Comparison of ENCODE assay signal across 8 cellular contexts in the genomic region with DNA sequence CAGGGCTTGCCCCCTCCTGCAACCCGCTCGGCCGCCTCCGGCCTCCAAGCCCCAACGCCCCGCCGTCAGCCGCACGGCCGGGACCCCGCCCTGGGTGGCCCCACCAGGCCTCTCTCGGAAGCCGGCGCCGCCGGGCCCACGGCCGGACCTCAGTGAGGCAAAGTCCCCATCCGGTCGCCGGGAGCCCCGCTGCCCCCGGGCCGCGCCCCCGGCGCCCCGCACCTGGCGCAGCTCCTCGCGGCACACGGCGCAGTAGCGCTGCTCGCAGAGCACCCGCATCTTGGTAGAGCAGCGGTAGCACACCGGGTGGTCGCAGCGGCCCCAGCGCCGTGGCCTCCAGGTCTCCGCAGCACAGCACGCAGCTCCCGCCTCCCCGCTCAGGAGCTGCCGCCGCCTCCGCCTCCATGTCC. TPM values are rescaled to one million over a fixed set of nuclear protein-coding genes. Genes with fewer than 3 reads are reported as not detected.
A peak's percentile ranks its signal among the peaks of the same experiment; 100 is the strongest.
DNase-seq lines count a peak whose midpoint lies in the region; ATAC-seq and TF ChIP-seq lines count a peak whose summit lies in the region.

No MANE protein-coding gene starts in this region.

- H3K27ac Mint-ChIP-seq in WTC11, result no peak overlapping the region

- peak overlapping the region; percentile 58 to 94 (median 88) for H3K27ac ChIP-seq in heart left ventricle
- H3K27ac ChIP-seq in skeletal muscle tissue (ENCODE audit: low read depth, low read length), result peak overlapping the region; percentile 82

- H3K4me1 ChIP-seq in heart left ventricle (peaks cover 20 to 60% (median 42%) of the 10 kb centered on the region in 12 donors), skeletal muscle tissue (ENCODE audit: control insufficient read depth in 3 of 3, insufficient read depth in 3 of 3, low read length in 3 of 3) (peaks cover 53 to 58% (median 56%) of the 10 kb centered on the region in 3 donors)

- no peaks in the 10 kb centered on the region for H3K9me3 ChIP-seq in heart left ventricle
- no peaks in the 10 kb centered on the region for H3K9me3 ChIP-seq in skeletal muscle tissue (ENCODE audit: control insufficient read depth in 3 of 3, low read length in 3 of 3)

- WGBS in heart left ventricle, 4 donors, result 1% methylated on average over 49 of the region's 49 CpGs; no CpG with 5 or more reads in 2 of the 4 donors

- intact Hi-C loops in heart left ventricle (cut with DNase I), result loop anchor here in 2 of 10 donors (2.0 to 10.0 kb wide), 3 partner anchors 25 to 495 kb away; a partner anchor contains a TSS

- DNase-seq in NCI-H1417 (lab: John Stamatoyannopoulos, UW) (peak in 2 of 3 experiments; percentile 59 to 72), NCI-H1417 treated with DMSO at 0.1 percent for 48 hours (lab: John Stamatoyannopoulos, UW) (no peak), WTC11 (ENCODE audit: low spot score) (no peak), heart left ventricle (peak in 2 of 5 donors; percentile 33 to 34), NCI-H2081 treated with DMSO at 0.1 percent for 48 hours (lab: John Stamatoyannopoulos, UW) (no peak), NCI-H345 (lab: John Stamatoyannopoulos, UW) (no peak)

- H3K9ac ChIP-seq in skeletal muscle tissue (ENCODE audit: low read depth in 1 of 3, low read length in 3 of 3), result peak overlapping the region; percentile 73 to 86 (median 80)

- H3K27me3 ChIP-seq in heart left ventricle (no peaks in the 10 kb centered on the region), skeletal muscle tissue (ENCODE audit: control insufficient read depth in 3 of 3, insufficient read depth in 3 of 3, low read length in 3 of 3) (no peaks in the 10 kb centered on the region)

- H3K9me3 Mint-ChIP-seq in WTC11, result no peaks in the 10 kb centered on the region

- H3K36me3 Mint-ChIP-seq in WTC11, result peaks cover 5% of the 10 kb centered on the region; the same call in 1 of the 2 replicates

- CTCF ChIA-PET in WTC11 (lab: Charles Lee), result interaction anchor here (1.0 to 1.8 kb wide), 2 partner anchors 81 to 131 kb away, joined by 4 to 6 read pairs; no protein-coding TSS in a partner anchor

- H3K4me1 Mint-ChIP-seq in WTC11, result peaks cover 38% of the 10 kb centered on the region

- no peaks in the 10 kb centered on the region for H3K27me3 Mint-ChIP-seq in WTC11 (ENCODE audit: low read depth)

- ATAC-seq in HG03025 (IDR thresholded peaks at IDR 0.05; ENCODE audit: low FRiP score, unreplicated experiment) (peak; percentile 31), WTC11 (no peak), heart left ventricle (peak in 2 of 4 donors; percentile 2 to 15)

- TF ChIP-seq CTCF in WTC11 (IDR thresholded peaks at IDR 0.05), result no peak
- TF ChIP-seq CTCF in heart left ventricle (IDR thresholded peaks at IDR 0.05), result no peak

- no peak for TF ChIP-seq POLR2A in heart left ventricle (IDR thresholded peaks at IDR 0.05)

- H3K4me3 ChIP-seq in heart left ventricle (peak overlapping the region; percentile 69 to 100 (median 94)), skeletal muscle tissue (ENCODE audit: low read length in 3 of 3) (peak overlapping the region; percentile 78 to 83 (median 81))

- POLR2A ChIA-PET in WTC11 (lab: Charles Lee), result no interaction called here

- H3K36me3 ChIP-seq in heart left ventricle, result no peaks in the 10 kb centered on the region
- H3K36me3 ChIP-seq in skeletal muscle tissue (ENCODE audit: control insufficient read depth in 3 of 3, insufficient read depth in 3 of 3, low read length in 3 of 3), result peaks cover 0 to 4% (median 2%) of the 10 kb centered on the region in 3 donors

- H3K4me3 Mint-ChIP-seq in WTC11, result peak overlapping the region; percentile 71

TF ChIP-seq in WTC11, 78 proteins besides CTCF, POLR2A, EP300 and RAD21 (continues in another document):
- TF ChIP-seq ELF4 (CRISPR knock-in tag; IDR thresholded peaks at IDR 0.05; ENCODE audit: low read depth) (no peak), TCF7 (CRISPR knock-in tag; IDR thresholded peaks at IDR 0.05; ENCODE audit: low read depth) (no peak), CREB1 (CRISPR knock-in tag; IDR thresholded peaks at IDR 0.05) (no peak), ZNF232 (CRISPR knock-in tag; IDR thresholded peaks at IDR 0.05) (no peak), NR1H2 (CRISPR knock-in tag; IDR thresholded peaks at IDR 0.05) (no peak), CREM (CRISPR knock-in tag; IDR thresholded peaks at IDR 0.05) (peak; percentile 19; the same call in 1 of the 2 replicates), ETV6 (CRISPR knock-in tag; IDR thresholded peaks at IDR 0.05) (no peak)
- TF ChIP-seq, protein P1, sequence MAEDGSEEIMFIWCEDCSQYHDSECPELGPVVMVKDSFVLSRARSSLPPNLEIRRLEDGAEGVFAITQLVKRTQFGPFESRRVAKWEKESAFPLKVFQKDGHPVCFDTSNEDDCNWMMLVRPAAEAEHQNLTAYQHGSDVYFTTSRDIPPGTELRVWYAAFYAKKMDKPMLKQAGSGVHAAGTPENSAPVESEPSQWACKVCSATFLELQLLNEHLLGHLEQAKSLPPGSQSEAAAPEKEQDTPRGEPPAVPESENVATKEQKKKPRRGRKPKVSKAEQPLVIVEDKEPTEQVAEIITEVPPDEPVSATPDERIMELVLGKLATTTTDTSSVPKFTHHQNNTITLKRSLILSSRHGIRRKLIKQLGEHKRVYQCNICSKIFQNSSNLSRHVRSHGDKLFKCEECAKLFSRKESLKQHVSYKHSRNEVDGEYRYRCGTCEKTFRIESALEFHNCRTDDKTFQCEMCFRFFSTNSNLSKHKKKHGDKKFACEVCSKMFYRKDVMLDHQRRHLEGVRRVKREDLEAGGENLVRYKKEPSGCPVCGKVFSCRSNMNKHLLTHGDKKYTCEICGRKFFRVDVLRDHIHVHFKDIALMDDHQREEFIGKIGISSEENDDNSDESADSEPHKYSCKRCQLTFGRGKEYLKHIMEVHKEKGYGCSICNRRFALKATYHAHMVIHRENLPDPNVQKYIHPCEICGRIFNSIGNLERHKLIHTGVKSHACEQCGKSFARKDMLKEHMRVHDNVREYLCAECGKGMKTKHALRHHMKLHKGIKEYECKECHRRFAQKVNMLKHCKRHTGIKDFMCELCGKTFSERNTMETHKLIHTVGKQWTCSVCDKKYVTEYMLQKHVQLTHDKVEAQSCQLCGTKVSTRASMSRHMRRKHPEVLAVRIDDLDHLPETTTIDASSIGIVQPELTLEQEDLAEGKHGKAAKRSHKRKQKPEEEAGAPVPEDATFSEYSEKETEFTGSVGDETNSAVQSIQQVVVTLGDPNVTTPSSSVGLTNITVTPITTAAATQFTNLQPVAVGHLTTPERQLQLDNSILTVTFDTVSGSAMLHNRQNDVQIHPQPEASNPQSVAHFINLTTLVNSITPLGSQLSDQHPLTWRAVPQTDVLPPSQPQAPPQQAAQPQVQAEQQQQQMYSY (CRISPR knock-in tag; IDR thresholded peaks at IDR 0.05), result no peak
- TF ChIP-seq, protein P2, sequence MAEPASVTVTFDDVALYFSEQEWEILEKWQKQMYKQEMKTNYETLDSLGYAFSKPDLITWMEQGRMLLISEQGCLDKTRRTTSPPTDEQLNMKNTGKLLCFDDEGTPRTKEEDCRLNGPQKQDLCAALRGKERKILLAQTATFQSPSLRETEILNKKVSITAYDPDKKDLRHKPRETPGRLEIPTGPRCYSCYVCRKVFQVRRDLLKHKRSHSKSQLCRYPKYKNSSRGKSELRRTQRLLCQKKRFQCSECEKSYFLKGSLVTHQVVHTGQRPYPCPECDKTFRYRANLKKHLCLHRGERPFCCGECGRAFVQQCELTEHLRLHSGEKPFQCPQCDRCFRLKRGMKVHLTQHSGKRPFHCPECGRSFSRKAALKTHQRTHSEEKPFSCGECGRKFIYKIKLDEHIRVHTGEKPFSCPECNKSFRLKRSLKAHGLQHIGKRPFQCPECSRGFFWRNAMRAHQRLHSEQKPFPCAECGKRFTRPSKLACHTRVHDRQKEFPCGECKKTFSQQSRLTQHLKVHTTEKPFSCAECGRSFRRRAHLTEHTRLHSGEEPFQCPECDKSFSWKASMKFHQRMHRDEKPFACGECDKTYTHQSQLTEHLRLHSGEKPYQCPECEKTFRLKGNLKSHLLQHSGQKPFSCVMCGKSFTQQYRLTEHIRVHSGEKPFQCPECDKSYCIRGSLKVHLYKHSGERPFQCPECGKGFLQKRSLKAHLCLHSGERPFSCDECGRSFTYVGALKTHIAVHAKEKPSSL (CRISPR knock-in tag; conservative IDR thresholded peaks at IDR 0.05), result no peak
- TF ChIP-seq, protein P3, sequence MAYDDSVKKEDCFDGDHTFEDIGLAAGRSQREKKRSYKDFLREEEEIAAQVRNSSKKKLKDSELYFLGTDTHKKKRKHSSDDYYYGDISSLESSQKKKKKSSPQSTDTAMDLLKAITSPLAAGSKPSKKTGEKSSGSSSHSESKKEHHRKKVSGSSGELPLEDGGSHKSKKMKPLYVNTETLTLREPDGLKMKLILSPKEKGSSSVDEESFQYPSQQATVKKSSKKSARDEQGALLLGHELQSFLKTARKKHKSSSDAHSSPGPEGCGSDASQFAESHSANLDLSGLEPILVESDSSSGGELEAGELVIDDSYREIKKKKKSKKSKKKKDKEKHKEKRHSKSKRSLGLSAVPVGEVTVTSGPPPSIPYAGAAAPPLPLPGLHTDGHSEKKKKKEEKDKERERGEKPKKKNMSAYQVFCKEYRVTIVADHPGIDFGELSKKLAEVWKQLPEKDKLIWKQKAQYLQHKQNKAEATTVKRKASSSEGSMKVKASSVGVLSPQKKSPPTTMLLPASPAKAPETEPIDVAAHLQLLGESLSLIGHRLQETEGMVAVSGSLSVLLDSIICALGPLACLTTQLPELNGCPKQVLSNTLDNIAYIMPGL (CRISPR knock-in tag; IDR thresholded peaks at IDR 0.05), result peak; percentile 36; the same call in 1 of the 2 replicates

RNA-seq across cellular contexts. Expression of a gene that starts 0.3 kb away (rescaled TPM):
- total RNA-seq in WTC11 (2021) (53.9 to 66.4 TPM (median 55.5 TPM) in 3 replicates), heart left ventricle (10 to 100 TPM; 10.9 to 47.4 (median 17.0) TPM), skeletal muscle tissue (4.7 TPM)
- polyA plus RNA-seq in heart left ventricle, result 10 to 100 TPM in 1 of 2 donors, 1 to 10 TPM in 1; 9.4 to 33.8 TPM

RNA-seq across cellular contexts. Expression of a gene that starts 10.3 kb away (rescaled TPM):
- total RNA-seq in WTC11 (2021), result 15.2 to 28.6 TPM (median 22.0 TPM) in 3 replicates
- under 1 TPM in 1 of 9 donors, not detected in 8; 0.69 TPM for total RNA-seq in heart left ventricle
- polyA plus RNA-seq in heart left ventricle, result under 1 TPM in 1 of 2 donors, not detected in 1; 0.19 TPM
- not detected for total RNA-seq in skeletal muscle tissue

RNA-seq across cellular contexts. Expression of a gene that starts 17.4 kb away (rescaled TPM):
- total RNA-seq in WTC11 (2021) (23.3 to 31.1 TPM (median 28.0 TPM) in 3 replicates), heart left ventricle (100 to 1,000 TPM; 124 to 496 (median 227) TPM), skeletal muscle tissue (15.1 TPM)
- polyA plus RNA-seq in heart left ventricle, result 100 to 1,000 TPM; 213 to 396 TPM

RNA-seq across cellular contexts. Expression of a gene that starts 19.5 kb away (rescaled TPM):
- total RNA-seq in WTC11 (2021), result 41.5 to 53.5 TPM (median 51.2 TPM) in 3 replicates
- 1 to 10 TPM in 3 of 9 donors, under 1 TPM in 6; 0.19 to 1.3 (median 0.86) TPM for total RNA-seq in heart left ventricle
- polyA plus RNA-seq in heart left ventricle, result 1 to 10 TPM in 1 of 2 donors, under 1 TPM in 1; 0.53 to 2.7 TPM
- 0.52 TPM for total RNA-seq in skeletal muscle tissue

RNA-seq across cellular contexts. Expression of a gene that starts 25.3 kb away (rescaled TPM):
- total RNA-seq in WTC11 (2021) (56.0 to 58.5 TPM (median 57.0 TPM) in 3 replicates), heart left ventricle (10 to 100 TPM; 18.0 to 29.9 (median 23.5) TPM), skeletal muscle tissue (4.7 TPM)
- 10 to 100 TPM; 36.6 to 51.1 TPM for polyA plus RNA-seq in heart left ventricle

Comparison
In these comparisons a context has a peak if more than half of its experiments do, and no peak if none do; other contexts are left out.
1. DNase-seq: peak in NCI-H1417 (2 of 3); none in NCI-H1417 treated with DMSO at 0.1 percent for 48 hours (single experiment), WTC11 (single experiment), NCI-H2081 treated with DMSO at 0.1 percent for 48 hours (single experiment) and NCI-H345 (single experiment).